16 cellular contexts compared by ENCODE assay signal in genomic region chr5:161378701-161379100, GRCh38.
"Had no signal": no experiment of that assay in that cellular context is flagged by ENCODE, and none has a peak within 500 bp of the region (broad histone marks: within the 10 kb centered on the region; RNA-seq: fewer than 3 reads in every experiment).

No MANE protein-coding gene starts in this region.

- DNase-seq: activated CD4-positive, alpha-beta T cell treated with anti-CD3 and anti-CD28 coated beads, Interleukin-2, amount 50 U/mL, for 48 hours; activated naive CD4-positive, alpha-beta T cell treated with Interleukin-2 at 50 U/mL for 16 hours; activated T-cell treated with anti-CD3 and anti-CD28 coated beads for 4 hours; body of pancreas; colonic mucosa; erythroblast; foreskin melanocyte; kidney glomerular epithelial cell; left ventricle myocardium inferior; mammary epithelial cell; midbrain; right lobe of liver; small intestine; stimulated activated CD4-positive, alpha-beta T cell treated with anti-CD3 and anti-CD28 coated beads, Interleukin-15, amount 100 ng/mL, for 24 hours; stimulated activated CD4-positive, alpha-beta T cell treated with anti-CD3 and anti-CD28 coated beads, Interleukin-2, amount 100 ng/mL, for 48 hours; stimulated activated naive CD8-positive, alpha-beta T cell treated with anti-CD3 and anti-CD28 coated beads, Interleukin-15, amount 100 ng/mL, for 72 hours had no signal
